In genomic region chr12:68319988-68320623, GRCh38 we compare ENCODE assay signal across 14 cellular contexts. TPM values are rescaled to one million over a fixed set of nuclear protein-coding genes. Genes with fewer than 3 reads are reported as not detected.
DNase-seq lines count a peak whose midpoint lies in the region; ATAC-seq and TF ChIP-seq lines count a peak whose summit lies in the region.
"Had no signal": no experiment of that assay in that cellular context is flagged by ENCODE, and none has a peak within 500 bp of the region (broad histone marks: within the 10 kb centered on the region; RNA-seq: fewer than 3 reads in every experiment).

No MANE protein-coding gene starts in this region.

- H3K4me3 ChIP-seq in AG10803 (ENCODE audit: low read length) (no peak overlapping the region), SK-N-SH (ENCODE audit: low read depth in 2 of 2, low read length in 1 of 2) (no peak overlapping the region), osteoblast (ENCODE audit: insufficient read depth, low read length) (peak overlapping the region; percentile 34)
- H3K4me3 ChIP-seq: SJCRH30 had no signal

- no peak for TF ChIP-seq EP300 in SK-N-SH (IDR thresholded peaks at IDR 0.05; ENCODE audit: borderline replicate concordance in 1 of 2, low read depth in 1 of 2, low read length in 1 of 2)

- TF ChIP-seq RAD21 in SK-N-SH (IDR thresholded peaks at IDR 0.05; ENCODE audit: low read length): no peak

- H3K9ac ChIP-seq in SK-N-SH: no peak overlapping the region

- H3K27me3 ChIP-seq in SK-N-SH (ENCODE audit: insufficient read depth) (no peaks in the 10 kb centered on the region), osteoblast (ENCODE audit: insufficient read depth, low read length) (no peaks in the 10 kb centered on the region)
- H3K27me3 ChIP-seq: SJCRH30 had no signal

- peak; percentile 93 for ATAC-seq in Right ventricle myocardium superior (ENCODE audit: poor library complexity)

- CTCF ChIA-PET in SK-N-SH (lab: Yijun Ruan, JAX): interaction anchor here (0.7 to 7.2 kb wide), 6 partner anchors 15 to 1094 kb away, joined by 3 to 59 read pairs (median 4); no protein-coding TSS in a partner anchor

- intact Hi-C loops in Right ventricle myocardium superior (cut with DNase I): loop anchor here (5.0 kb wide), 1 partner anchor 83 kb away; no protein-coding TSS in a partner anchor

- peak; percentile 70 for DNase-seq in AG10803 (ENCODE audit: low read depth)
- DNase-seq in SK-N-SH: no peak
- DNase-seq in Right ventricle myocardium superior: no peak
- peak; percentile 59 for DNase-seq in osteoblast (ENCODE audit: insufficient read length, low spot score, missing footprints)
- no peak for DNase-seq in NOMO-1 treated with DMSO at 0.1 percent for 48 hours (lab: John Stamatoyannopoulos, UW; ENCODE audit: unreplicated experiment)
- DNase-seq in globus pallidus (ENCODE audit: low spot score): no peak
- DNase-seq in putamen (ENCODE audit: low spot score): no peak
- no peak for DNase-seq in activated CD8-positive, alpha-beta memory T cell treated with anti-CD3 and anti-CD28 coated beads, Interleukin-2, amount 50 U/mL, for 48 hours
- DNase-seq: activated CD4-positive, alpha-beta T cell treated with anti-CD3 and anti-CD28 coated beads for 4 hours; activated naive CD4-positive, alpha-beta T cell treated with Interleukin-2 at 50 U/mL for 16 hours; CD8-positive, alpha-beta memory T cell; kidney; SJCRH30; stimulated activated CD8-positive, alpha-beta memory T cell treated with anti-CD3 and anti-CD28 coated beads, Interleukin-4, amount 100 ng/mL, for 48 hours had no signal

- H3K4me2 ChIP-seq in SK-N-SH (peak overlapping the region; percentile 43), osteoblast (ENCODE audit: insufficient read depth, low read length) (peak overlapping the region; percentile 59)

- TF ChIP-seq CTCF in AG10803 (conservative IDR thresholded peaks at IDR 0.05; ENCODE audit: low read length) (no peak), SK-N-SH (IDR thresholded peaks at IDR 0.05) (no peak), osteoblast (IDR thresholded peaks at IDR 0.05; ENCODE audit: extremely low read depth, low read depth, low read length) (no peak)

- H3K79me2 ChIP-seq in SK-N-SH (ENCODE audit: insufficient read depth) (no peaks in the 10 kb centered on the region), osteoblast (ENCODE audit: insufficient read depth, low read length) (no peaks in the 10 kb centered on the region)

- peaks cover 25 to 31% of the 10 kb centered on the region in 2 experiments for H3K36me3 ChIP-seq in SK-N-SH (replicated peaks in 1 of 2; ENCODE audit: control insufficient read depth in 1 of 2, insufficient read depth in 2 of 2, low read length in 1 of 2)
- H3K36me3 ChIP-seq in osteoblast (ENCODE audit: insufficient read depth, low read length): peaks cover 3% of the 10 kb centered on the region

- H3K9me3 ChIP-seq in SK-N-SH (no peaks in the 10 kb centered on the region), osteoblast (ENCODE audit: low read depth, low read length) (no peaks in the 10 kb centered on the region)
- H3K9me3 ChIP-seq: SJCRH30 had no signal

- H2AFZ ChIP-seq in SK-N-SH (ENCODE audit: low read depth) (peak overlapping the region; percentile 57; the same call in 1 of the 2 replicates), osteoblast (ENCODE audit: low read length) (peak overlapping the region; percentile 82)

- H4K20me1 ChIP-seq in SK-N-SH (ENCODE audit: insufficient read depth) (no peaks in the 10 kb centered on the region), osteoblast (ENCODE audit: insufficient read depth, low read length) (no peaks in the 10 kb centered on the region)

- H3K4me1 ChIP-seq in SK-N-SH (ENCODE audit: control insufficient read depth in 1 of 2, insufficient read depth in 2 of 2, low read depth in 1 of 2, low read length in 1 of 2): peaks cover 4 to 7% of the 10 kb centered on the region in 2 experiments; a peak in 2 of 4 replicates
- peaks cover 13% of the 10 kb centered on the region for H3K4me1 ChIP-seq in osteoblast (ENCODE audit: insufficient read depth, low read length)

- WGBS in SK-N-SH (ENCODE audit: low lambda C conversion rate): 55% methylated on average over 11 of the region's 11 CpGs

- no peaks in the 10 kb centered on the region for H3F3A ChIP-seq in SK-N-SH (replicated peaks; ENCODE audit: insufficient read depth)

- H3K27ac ChIP-seq in SK-N-SH (ENCODE audit: low read depth in 2 of 2, low read length in 1 of 2): peak overlapping the region; percentile 36 to 56; a peak in 3 of 4 replicates
- H3K27ac ChIP-seq in osteoblast (ENCODE audit: low read depth, low read length): peak overlapping the region; percentile 75
- H3K27ac ChIP-seq: SJCRH30 had no signal

- H3K9me2 ChIP-seq in SK-N-SH: no peaks in the 10 kb centered on the region

- POLR2A ChIA-PET in SK-N-SH (lab: Yijun Ruan, JAX): no interaction called here

TF ChIP-seq in SK-N-SH, 30 proteins besides CTCF, POLR2A, EP300 and RAD21:
- TF ChIP-seq TCF12 (IDR thresholded peaks at IDR 0.05): peak; percentile 60
- TF ChIP-seq MXI1 (IDR thresholded peaks at IDR 0.05; ENCODE audit: low read depth, low read length): no peak
- 0 out of 2 replicates have a peak, but pooled peaks have one; percentile 9 for TF ChIP-seq JUND (IDR thresholded peaks at IDR 0.05)

RNA-seq across cellular contexts. Expression of gene MDM1, which starts 12.1 kb away (rescaled TPM):
- 7.4 and 11.2 TPM in 2 replicates for polyA plus RNA-seq in SK-N-SH (2012; rRNA removed)
- 4.4 and 4.6 TPM in 2 replicates for polyA plus RNA-seq in SK-N-SH (2012; cell fraction: cytosol; rRNA removed)
- 18.5 and 41.5 TPM in 2 replicates for polyA plus RNA-seq in SK-N-SH (2012; cell fraction: nucleus; rRNA removed)
- total RNA-seq in Right ventricle myocardium superior (7.3 TPM), osteoblast (28.2 and 29.5 TPM in 2 replicates)

Comparison
In these comparisons a context has a peak if more than half of its experiments do, and no peak if none do; other contexts are left out.
1. DNase-seq: peak in AG10803 (single experiment) and osteoblast (single experiment); none in SK-N-SH (single experiment), Right ventricle myocardium superior (single experiment), NOMO-1 treated with DMSO at 0.1 percent for 48 hours (single experiment), globus pallidus (single experiment), putamen (single experiment) and activated CD8-positive, alpha-beta memory T cell treated with anti-CD3 and anti-CD28 coated beads, Interleukin-2, amount 50 U/mL, for 48 hours (single experiment).